Comparison of ENCODE assay signal across 11 cellular contexts in genomic region chr9:35078066-35078465, GRCh38. TPM values are rescaled to one million over a fixed set of nuclear protein-coding genes. Genes with fewer than 3 reads are reported as not detected.
DNase-seq lines count a peak whose midpoint lies in the region; ATAC-seq and TF ChIP-seq lines count a peak whose summit lies in the region.
"Had no signal": no experiment of that assay in that cellular context is flagged by ENCODE, and none has a peak within 500 bp of the region (broad histone marks: within the 10 kb centered on the region; RNA-seq: fewer than 3 reads in every experiment).

No MANE protein-coding gene starts in this region.

- BruUV-seq in Calu3 (replicated peaks; lab: Mats Ljungman, UMichigan) = no TSS peak

- CTCF ChIA-PET in Calu3 (lab: Charles Lee) = no interaction called here

- TF ChIP-seq POLR2A in gastroesophageal sphincter (IDR thresholded peaks at IDR 0.05) = no peak

- intact Hi-C loops in Calu3 (cut with micrococcal nuclease; ENCODE audit: unreplicated experiment) = no loop called here

- 47% methylated on average over 2 of the region's 4 CpGs; no CpG with 5 or more reads in 1 of the 2 donors for WGBS in gastroesophageal sphincter (ENCODE audit: low coverage in 1 of 2), 2 donors

- H3K4me1 Mint-ChIP-seq in Calu3 (ENCODE audit: low read depth, unreplicated experiment) (peaks cover 22% of the 10 kb centered on the region), neural crest cell (peaks cover 32% of the 10 kb centered on the region)

- H3K4me1 ChIP-seq in gastroesophageal sphincter = peaks cover 0 to 26% (median 15%) of the 10 kb centered on the region in 3 donors

- H3K27ac ChIP-seq in brain microvascular endothelial cell (no peak overlapping the region), gastroesophageal sphincter (no peak overlapping the region)
- H3K27ac ChIP-seq: upper lobe of right lung had no signal

- no peak for ATAC-seq in GM21390 (IDR thresholded peaks at IDR 0.05; ENCODE audit: unreplicated experiment)
- no peak for ATAC-seq in gastroesophageal sphincter
- no peak for ATAC-seq in GM19397 (IDR thresholded peaks at IDR 0.05; ENCODE audit: unreplicated experiment)
- ATAC-seq: left colon, upper lobe of right lung had no signal

- no peak for DNase-seq in Calu3
- no peak for DNase-seq in LNCaP clone FGC (ENCODE audit: low read depth)
- no peak for DNase-seq in brain microvascular endothelial cell
- no peak for DNase-seq in neural crest cell (ENCODE audit: low read depth, low spot score)
- DNase-seq: effector CD8-positive, alpha-beta T cell; GOT3; left colon; upper lobe of right lung had no signal

- H3K9me3 Mint-ChIP-seq in Calu3 (ENCODE audit: low read depth, unreplicated experiment) (no peaks in the 10 kb centered on the region), neural crest cell (no peaks in the 10 kb centered on the region)

- in situ Hi-C loops in brain microvascular endothelial cell (cut with HindIII; ENCODE audit: low pct_ligation_motif_present, low sequenced_read_pairs) = no loop called here

- TF ChIP-seq CTCF in Calu3 (IDR thresholded peaks at IDR 0.05; ENCODE audit: unreplicated experiment) = no peak
- TF ChIP-seq CTCF in LNCaP clone FGC (IDR thresholded peaks at IDR 0.05; ENCODE audit: control insufficient read depth, extremely low read depth, insufficient read depth) = no peak
- TF ChIP-seq CTCF in brain microvascular endothelial cell (IDR thresholded peaks at IDR 0.05; ENCODE audit: low read depth, low read length, missing control alignments) = no peak
- TF ChIP-seq CTCF in neural crest cell (conservative IDR thresholded peaks at IDR 0.05) = no peak
- TF ChIP-seq CTCF in gastroesophageal sphincter (IDR thresholded peaks at IDR 0.05) = no peak

- no peak overlapping the region for H3K27ac Mint-ChIP-seq in Calu3 (ENCODE audit: unreplicated experiment)
- H3K27ac Mint-ChIP-seq in neural crest cell (ENCODE audit: unreplicated experiment) = peak overlapping the region; percentile 11

- H3K4me3 Mint-ChIP-seq in Calu3 (ENCODE audit: low read depth, unreplicated experiment) = peak overlapping the region; percentile 81
- peak overlapping the region; percentile 91 for H3K4me3 Mint-ChIP-seq in neural crest cell

- H3K36me3 Mint-ChIP-seq in Calu3 (ENCODE audit: insufficient read depth, unreplicated experiment) (peaks cover 27% of the 10 kb centered on the region), neural crest cell (ENCODE audit: low read depth) (peaks cover 13% of the 10 kb centered on the region)

- H3K36me3 ChIP-seq in brain microvascular endothelial cell (replicated peaks) (no peaks in the 10 kb centered on the region), gastroesophageal sphincter (peaks cover 0 to 20% of the 10 kb centered on the region in 2 donors)
- H3K36me3 ChIP-seq: upper lobe of right lung had no signal

- H3K27me3 ChIP-seq in brain microvascular endothelial cell (replicated peaks) = no peaks in the 10 kb centered on the region
- no peaks in the 10 kb centered on the region for H3K27me3 ChIP-seq in gastroesophageal sphincter
- H3K27me3 ChIP-seq: upper lobe of right lung had no signal

- no peaks in the 10 kb centered on the region for H3K9me3 ChIP-seq in gastroesophageal sphincter
- H3K9me3 ChIP-seq: upper lobe of right lung had no signal

- H3K27me3 Mint-ChIP-seq in Calu3 (ENCODE audit: unreplicated experiment) (no peaks in the 10 kb centered on the region), neural crest cell (ENCODE audit: low read depth) (no peaks in the 10 kb centered on the region)

- TF ChIP-seq EP300 in gastroesophageal sphincter (IDR thresholded peaks at IDR 0.05) = no peak

- H3K4me3 ChIP-seq in LNCaP clone FGC (ENCODE audit: low read depth, low read length) = peak overlapping the region; percentile 90; the same call in 1 of the 2 replicates
- peak overlapping the region; percentile 79 for H3K4me3 ChIP-seq in brain microvascular endothelial cell (ENCODE audit: low read depth, low read length)
- no peak overlapping the region for H3K4me3 ChIP-seq in gastroesophageal sphincter

RNA-seq across cellular contexts. Expression of gene FANCG, which starts 1.7 kb away (rescaled TPM):
- total RNA-seq in Calu3 (2022) (38.8 and 46.2 TPM in 2 replicates), neural crest cell (115 and 126 TPM in 2 replicates), gastroesophageal sphincter (1 to 10 TPM; 3.0 to 7.2 (median 5.1) TPM)

RNA-seq across cellular contexts. Expression of gene VCP, which starts 5.6 kb away (rescaled TPM):
- 205 and 208 TPM in 2 replicates for total RNA-seq in Calu3 (2022)
- 368 and 374 TPM in 2 replicates for total RNA-seq in neural crest cell
- 100 to 1,000 TPM; 136 to 200 (median 175) TPM for total RNA-seq in gastroesophageal sphincter

RNA-seq across cellular contexts. Expression of gene PIGO, which starts 18.3 kb away (rescaled TPM):
- total RNA-seq in Calu3 (2022) (31.9 and 32.0 TPM in 2 replicates), neural crest cell (24.3 and 28.3 TPM in 2 replicates), gastroesophageal sphincter (10 to 100 TPM in 2 of 4 donors, 1 to 10 TPM in 2; 6.5 to 11.4 (median 9.9) TPM)

RNA-seq across cellular contexts. Expression of gene STOML2, which starts 24.9 kb away (rescaled TPM):
- total RNA-seq in Calu3 (2022) = 97.3 and 103 TPM in 2 replicates
- 184 and 186 TPM in 2 replicates for total RNA-seq in neural crest cell
- total RNA-seq in gastroesophageal sphincter = 100 to 1,000 TPM in 3 of 4 donors, 10 to 100 TPM in 1; 96.0 to 123 (median 110) TPM

RNA-seq across cellular contexts. Expression of gene ATOSB, which starts 37.6 kb away (rescaled TPM):
- 16.8 and 17.5 TPM in 2 replicates for total RNA-seq in Calu3 (2022)
- 12.2 and 15.2 TPM in 2 replicates for total RNA-seq in neural crest cell
- 10 to 100 TPM; 13.4 to 32.6 (median 18.3) TPM for total RNA-seq in gastroesophageal sphincter

Comparison
In these comparisons a context has a peak if more than half of its experiments do, and no peak if none do; other contexts are left out.
1. H3K4me3 ChIP-seq: peak in LNCaP clone FGC (single experiment) and brain microvascular endothelial cell (single experiment); none in gastroesophageal sphincter (0 of 2).